In genomic region chrX:154620763-154621414, GRCh38 we compare ENCODE assay signal across 13 cellular contexts. TPM values are rescaled to one million over a fixed set of nuclear protein-coding genes. Genes with fewer than 3 reads are reported as not detected.
DNase-seq lines count a peak whose midpoint lies in the region; ATAC-seq, FAIRE-seq and TF ChIP-seq lines count a peak whose summit lies in the region.
"Not testable (repeated sequence)": the region's sequence is repeated elsewhere in the genome, so short reads cannot be mapped to it uniquely, and the experiment has no call there.
"Had no signal": no experiment of that assay in that cellular context is flagged by ENCODE, and none has a peak within 500 bp of the region (broad histone marks: within the 10 kb centered on the region; RNA-seq: fewer than 3 reads in every experiment).

No MANE protein-coding gene starts in this region.

- CTCF ChIA-PET in WTC11 (lab: Charles Lee); MCF 10A (lab: Yijun Ruan, JAX): not testable (repeated sequence)

- TF ChIP-seq CTCF in D721Med (IDR thresholded peaks at IDR 0.05; ENCODE audit: insufficient read depth, missing control alignments); WTC11 (IDR thresholded peaks at IDR 0.05); gastroesophageal sphincter (IDR thresholded peaks at IDR 0.05); mucosa of descending colon (IDR thresholded peaks at IDR 0.05): not testable (repeated sequence)
- TF ChIP-seq CTCF in HFFc6 (IDR thresholded peaks at IDR 0.05): peak; percentile 13; the same call in 1 of the 2 replicates
- TF ChIP-seq CTCF in MCF 10A (IDR thresholded peaks at IDR 0.05; ENCODE audit: unreplicated experiment): peak; percentile 16

- H3K9me3 Mint-ChIP-seq in HFFc6; WTC11; MCF 10A (ENCODE audit: unreplicated experiment): not testable (repeated sequence)

- H3K27me3 Mint-ChIP-seq in HFFc6 (ENCODE audit: insufficient read depth); WTC11 (ENCODE audit: low read depth); MCF 10A (ENCODE audit: insufficient read depth, unreplicated experiment): not testable (repeated sequence)

- not testable (repeated sequence) for H3K27ac Mint-ChIP-seq in HFFc6; WTC11; MCF 10A (ENCODE audit: low read depth, unreplicated experiment)

- H3K4me3 ChIP-seq in gastroesophageal sphincter, mucosa of descending colon: not testable (repeated sequence)

- POLR2A ChIA-PET in WTC11 (lab: Charles Lee); MCF 10A (lab: Yijun Ruan, JAX): not testable (repeated sequence)

- not testable (repeated sequence) for H3K9me3 ChIP-seq in gastroesophageal sphincter, mucosa of descending colon

- H3K4me3 Mint-ChIP-seq in HFFc6; WTC11; MCF 10A (ENCODE audit: unreplicated experiment): not testable (repeated sequence)

- not testable (repeated sequence) for DNase-seq in D721Med (ENCODE audit: insufficient read length, low spot score); HFFc6; WTC11 (ENCODE audit: low spot score); MCF 10A (ENCODE audit: unreplicated experiment); mucosa of descending colon; stimulated activated naive CD8-positive, alpha-beta T cell treated with anti-CD3 and anti-CD28 coated beads, Interleukin-15, Interleukin-2, amounts not matched to agents 100 U/mL and 50 U/mL, for 24 hours

- not testable (repeated sequence) for H3K36me3 Mint-ChIP-seq in HFFc6 (ENCODE audit: low read depth); WTC11; MCF 10A (ENCODE audit: insufficient read depth, unreplicated experiment)

- not testable (repeated sequence) for H3K4me1 Mint-ChIP-seq in HFFc6 (ENCODE audit: low read depth); WTC11; MCF 10A (ENCODE audit: insufficient read depth, unreplicated experiment)

- not testable (repeated sequence) for H3K36me3 ChIP-seq in gastroesophageal sphincter; mucosa of descending colon (ENCODE audit: low read depth)

- intact Hi-C loops in MCF 10A (cut with micrococcal nuclease); mucosa of descending colon (cut with DNase I, micrococcal nuclease): not testable (repeated sequence)

- not testable (repeated sequence) for H3K4me1 ChIP-seq in gastroesophageal sphincter; mucosa of descending colon (ENCODE audit: low read depth)

- H3K27me3 ChIP-seq in gastroesophageal sphincter: not testable (repeated sequence)

- TF ChIP-seq POLR2A in gastroesophageal sphincter (IDR thresholded peaks at IDR 0.05): not testable (repeated sequence)

- ATAC-seq in WTC11 (peak; percentile 67), gastroesophageal sphincter (peak; percentile 54), mucosa of descending colon (peak; percentile 58)
- peak; percentile 61 for ATAC-seq in stimulated activated naive CD8-positive, alpha-beta T cell treated with anti-CD3 and anti-CD28 coated beads, Interleukin-15, Interleukin-2, amounts not matched to agents 100 U/mL and 50 U/mL, for 24 hours

- not testable (repeated sequence) for BruUV-seq in MCF 10A (replicated peaks; lab: Mats Ljungman, UMichigan)

- not testable (repeated sequence) for TF ChIP-seq EP300 in gastroesophageal sphincter (IDR thresholded peaks at IDR 0.05)

- no CpG with 5 or more reads among the region's 11 CpGs for WGBS in gastroesophageal sphincter (ENCODE audit: low coverage in 1 of 2), 2 donors

- peak; percentile 91 for FAIRE-seq in D721Med (lab: Jason Lieb, UNC)
- FAIRE-seq in islet of Langerhans (lab: Jason Lieb, UNC): peak; percentile 81

- H3K27ac ChIP-seq in gastroesophageal sphincter: not testable (repeated sequence)

RNA-seq across cellular contexts. Expression of gene CTAG1B, which starts 1.8 kb away (rescaled TPM):
- total RNA-seq in HFFc6 (2021; fragmentation: NEBNext Ultra II Directional; extraction: Animal tissue kit (Norgen Biotek cat#: 25700)): not detected
- not detected in 3 replicates for total RNA-seq in WTC11 (2021)
- not detected in 2 replicates for total RNA-seq in MCF 10A (2022)
- total RNA-seq in gastroesophageal sphincter: not detected
- not detected for total RNA-seq in mucosa of descending colon
- total RNA-seq: A172; CD8-positive, alpha-beta memory T cell; G401; GM23248; M059J had no signal

RNA-seq across cellular contexts. Expression of gene CTAG2, which starts 32.5 kb away (rescaled TPM):
- total RNA-seq in HFFc6 (2021; fragmentation: NEBNext Ultra II Directional; extraction: Animal tissue kit (Norgen Biotek cat#: 25700)): not detected
- total RNA-seq in WTC11 (2021) (not detected in 3 replicates), MCF 10A (2022) (not detected in 2 replicates), gastroesophageal sphincter (not detected), mucosa of descending colon (not detected)
- total RNA-seq: A172, G401, GM23248, M059J had no signal

RNA-seq across cellular contexts. Expression of gene CTAG1A, which starts 36.0 kb away (rescaled TPM):
- not detected for total RNA-seq in HFFc6 (2021; fragmentation: NEBNext Ultra II Directional; extraction: Animal tissue kit (Norgen Biotek cat#: 25700))
- total RNA-seq in WTC11 (2021): not detected in 3 replicates
- not detected in 2 replicates for total RNA-seq in MCF 10A (2022)
- not detected for total RNA-seq in gastroesophageal sphincter
- total RNA-seq in mucosa of descending colon: not detected
- total RNA-seq: A172; CD8-positive, alpha-beta memory T cell; G401; GM23248; M059J had no signal
